In genomic region chr6:28634758-28635546, GRCh38 we compare ENCODE assay signal across 9 cellular contexts.
DNase-seq lines count a peak whose midpoint lies in the region; ATAC-seq, FAIRE-seq and TF ChIP-seq lines count a peak whose summit lies in the region.
"Had no signal": no experiment of that assay in that cellular context is flagged by ENCODE, and none has a peak within 500 bp of the region (broad histone marks: within the 10 kb centered on the region; RNA-seq: fewer than 3 reads in every experiment).

No MANE protein-coding gene starts in this region.

- H3K36me3 ChIP-seq in Panc1 (ENCODE audit: control insufficient read depth, insufficient read depth, low read length) (no peaks in the 10 kb centered on the region), esophagus squamous epithelium (no peaks in the 10 kb centered on the region), pancreas (no peaks in the 10 kb centered on the region)

- TF ChIP-seq CTCF in GM13977 (IDR thresholded peaks at IDR 0.05; ENCODE audit: extremely low read depth, insufficient read depth, missing control alignments) = no peak
- no peak for TF ChIP-seq CTCF in Panc1 (IDR thresholded peaks at IDR 0.05)
- no peak for TF ChIP-seq CTCF in esophagus squamous epithelium (IDR thresholded peaks at IDR 0.05)
- no peak for TF ChIP-seq CTCF in pancreas (IDR thresholded peaks at IDR 0.05)

- TF ChIP-seq POLR2A in esophagus squamous epithelium (IDR thresholded peaks at IDR 0.05) = no peak

- DNase-seq in GM13977 (ENCODE audit: low spot score) (peak; percentile 54), Panc1 (ENCODE audit: low read depth, low spot score) (no peak), esophagus squamous epithelium (lab: John Stamatoyannopoulos, UW) (no peak), pancreas (no peak), KG1 (lab: John Stamatoyannopoulos, UW) (no peak), HPDE6-E6E7 (ENCODE audit: extremely low spot score) (no peak), HT-29 (ENCODE audit: low spot score) (no peak)
- no peak for DNase-seq in activated naive CD4-positive, alpha-beta T cell treated with anti-CD3 and anti-CD28 coated beads, Interleukin-2, amount 50 U/mL, for 16 hours

- POLR2A ChIA-PET in Panc1 (lab: Charles Lee) = no interaction called here

- 4 to 8% methylated on average over 35 to 37 of the region's 48 CpGs for WGBS in esophagus squamous epithelium, 2 donors
- WGBS in pancreas, 2 donors = 2% methylated on average over 48 of the region's 48 CpGs

- BruUV-seq in Panc1 (replicated peaks; lab: Mats Ljungman, UMichigan) = no TSS peak

- no peak for FAIRE-seq in pancreas (lab: Jason Lieb, UNC)
- FAIRE-seq: TTC549 had no signal

- intact Hi-C loops in Panc1 (cut with micrococcal nuclease; ENCODE audit: unreplicated experiment) = no loop called here
- intact Hi-C loops in esophagus squamous epithelium (cut with DNase I) = no loop called here
- intact Hi-C loops in pancreas (cut with DNase I) = no loop called here

- H3K27me3 ChIP-seq in Panc1 (ENCODE audit: control insufficient read depth, insufficient read depth, low read length) (no peaks in the 10 kb centered on the region), esophagus squamous epithelium (peaks cover 0 to 89% (median 7%) of the 10 kb centered on the region in 4 donors), pancreas (peaks cover 0 to 49% (median 2%) of the 10 kb centered on the region in 4 donors)

- CTCF ChIA-PET in Panc1 (lab: Charles Lee) = no interaction called here

- H3K4me3 ChIP-seq in Panc1 (ENCODE audit: low read depth in 2 of 2, low read length in 2 of 2) (peak overlapping the region; percentile 56 to 75), esophagus squamous epithelium (peak overlapping the region in 3 of 4 donors; percentile 11 to 48 (median 24)), pancreas (peak overlapping the region in 1 of 4 donors; percentile 28)

- no peaks in the 10 kb centered on the region for H3K9me3 ChIP-seq in Panc1 (ENCODE audit: control insufficient read depth, insufficient read depth, low read depth, low read length)
- H3K9me3 ChIP-seq in esophagus squamous epithelium = no peaks in the 10 kb centered on the region
- no peaks in the 10 kb centered on the region for H3K9me3 ChIP-seq in pancreas

- H3K4me1 ChIP-seq in Panc1 (ENCODE audit: control insufficient read depth, insufficient read depth, low read length) (no peaks in the 10 kb centered on the region), esophagus squamous epithelium (peaks cover 0 to 12% (median 0%) of the 10 kb centered on the region in 3 donors), pancreas (peaks cover 0 to 3% (median 0%) of the 10 kb centered on the region in 3 donors)

- in situ Hi-C loops in GM13977 (cut with MboI; ENCODE audit: low pct_unique_long_range_greater_than_20kb, low sequenced_read_pairs, unreplicated experiment) = no loop called here
- in situ Hi-C loops in Panc1 (cut with HindIII; ENCODE audit: low pct_unique_long_range_greater_than_20kb, low sequenced_read_pairs) = no loop called here

- ATAC-seq in Panc1 (peak; percentile 91), pancreas (peak in 3 of 4 donors; percentile 66 to 73 (median 67))

- H3K27ac ChIP-seq in Panc1 (ENCODE audit: low read length) (no peak overlapping the region), esophagus squamous epithelium (no peak overlapping the region), pancreas (no peak overlapping the region)
